ENCODE assay signal across 1 cellular context in genomic region chr7:132750530-132751281, GRCh38.
TF ChIP-seq lines count a peak whose summit lies in the region.

No MANE protein-coding gene starts in this region.

TF ChIP-seq in GM23338, 12 proteins besides CTCF, POLR2A, EP300 and RAD21 (continued from another document):
- TF ChIP-seq POLR2AphosphoS5 (IDR thresholded peaks at IDR 0.05; ENCODE audit: low read depth) (no peak), EZH2 (IDR thresholded peaks at IDR 0.05; ENCODE audit: low read depth, unreplicated experiment) (no peak), ZNF114 (CRISPR knock-in tag; IDR thresholded peaks at IDR 0.05) (no peak), STAT1 (IDR thresholded peaks at IDR 0.05; ENCODE audit: unreplicated experiment) (no peak), NANOG (IDR thresholded peaks at IDR 0.05; ENCODE audit: borderline replicate concordance) (no peak)
